Comparison of ENCODE assay signal across 1 cellular context in genomic region chr20:10800288-10800687, GRCh38.
TF ChIP-seq lines count a peak whose summit lies in the region.

No MANE protein-coding gene starts in this region.

TF ChIP-seq in HepG2, 621 proteins besides CTCF, POLR2A, EP300 and RAD21 (continued from another document and continues in another):
- TF ChIP-seq MEF2D (CRISPR knock-in tag; IDR thresholded peaks at IDR 0.05) (no peak), TEAD3 (CRISPR knock-in tag; optimal IDR thresholded peaks at IDR 0.05; ENCODE audit: borderline replicate concordance) (peak; percentile 66), ZNF280B (CRISPR knock-in tag; IDR thresholded peaks at IDR 0.05; ENCODE audit: borderline replicate concordance) (no peak), ARID2 (CRISPR knock-in tag; IDR thresholded peaks at IDR 0.05; ENCODE audit: borderline replicate concordance) (no peak), MYC (CRISPR knock-in tag; IDR thresholded peaks at IDR 0.05; ENCODE audit: borderline replicate concordance) (no peak), ZNF281 (CRISPR knock-in tag; IDR thresholded peaks at IDR 0.05; ENCODE audit: borderline replicate concordance) (0 out of 2 replicates have a peak, but pooled peaks have one; percentile 28), SKI (IDR thresholded peaks at IDR 0.05; ENCODE audit: partially characterized antibody) (peak; percentile 81), THAP7 (CRISPR knock-in tag; IDR thresholded peaks at IDR 0.05) (no peak), TAF1 (CRISPR knock-in tag; IDR thresholded peaks at IDR 0.05) (no peak), GATAD2A (CRISPR knock-in tag; IDR thresholded peaks at IDR 0.05) (peak; percentile 93), KLF16 (CRISPR knock-in tag; IDR thresholded peaks at IDR 0.05) (peak in 1 of 2 experiments; percentile 77; a peak in 2 of 4 replicates), JUN (CRISPR knock-in tag; IDR thresholded peaks at IDR 0.05) (no peak), XRCC5 (optimal IDR thresholded peaks at IDR 0.05; ENCODE audit: low read length) (no peak), ZBTB7A (CRISPR knock-in tag; IDR thresholded peaks at IDR 0.05) (no peak), FOXA3 (CRISPR knock-in tag; IDR thresholded peaks at IDR 0.05) (peak; percentile 97), ONECUT2 (CRISPR knock-in tag; IDR thresholded peaks at IDR 0.05) (no peak), ASH2L (IDR thresholded peaks at IDR 0.05; ENCODE audit: insufficient read length, low read depth, low read length) (no peak), STAG1 (CRISPR knock-in tag; IDR thresholded peaks at IDR 0.05) (no peak), ZNF510 (CRISPR knock-in tag; IDR thresholded peaks at IDR 0.05; ENCODE audit: low read depth) (no peak), FIP1L1 (IDR thresholded peaks at IDR 0.05; ENCODE audit: borderline replicate concordance, insufficient read depth, low read depth, low read length) (no peak), ZMAT3 (CRISPR knock-in tag; conservative IDR thresholded peaks at IDR 0.05) (no peak), ZXDC (CRISPR knock-in tag; IDR thresholded peaks at IDR 0.05) (no peak), ZNF280D (CRISPR knock-in tag; IDR thresholded peaks at IDR 0.05) (no peak), NR3C1 (CRISPR knock-in tag; IDR thresholded peaks at IDR 0.05) (no peak), PAWR (CRISPR knock-in tag; IDR thresholded peaks at IDR 0.05; ENCODE audit: borderline replicate concordance) (no peak), ZNF430 (CRISPR knock-in tag; IDR thresholded peaks at IDR 0.05) (no peak), KAT2B (IDR thresholded peaks at IDR 0.05; ENCODE audit: borderline replicate concordance, low read depth, low read length) (no peak), GLI4 (CRISPR knock-in tag; IDR thresholded peaks at IDR 0.05; ENCODE audit: borderline replicate concordance) (no peak), ZNF251 (CRISPR knock-in tag; IDR thresholded peaks at IDR 0.05) (no peak), NPAS2 (CRISPR knock-in tag; IDR thresholded peaks at IDR 0.05; ENCODE audit: borderline replicate concordance) (no peak), ARID3A (IDR thresholded peaks at IDR 0.05; ENCODE audit: low read depth, low read length) (peak; percentile 71; the same call in 1 of the 2 replicates), ZNF24 (IDR thresholded peaks at IDR 0.05) (no peak), ZUFSP (CRISPR knock-in tag; IDR thresholded peaks at IDR 0.05; ENCODE audit: borderline replicate concordance) (no peak), MNT (IDR thresholded peaks at IDR 0.05) (no peak), GRHL1 (CRISPR knock-in tag; conservative IDR thresholded peaks at IDR 0.05) (no peak), NFE2L2 (IDR thresholded peaks at IDR 0.05; ENCODE audit: low read length) (no peak), GTF2F1 (IDR thresholded peaks at IDR 0.05; ENCODE audit: low read length) (no peak), ZNF33A (CRISPR knock-in tag; IDR thresholded peaks at IDR 0.05; ENCODE audit: borderline replicate concordance) (no peak), REXO4 (CRISPR knock-in tag; IDR thresholded peaks at IDR 0.05; ENCODE audit: borderline replicate concordance) (no peak), CENPBD1 (CRISPR knock-in tag; IDR thresholded peaks at IDR 0.05; ENCODE audit: borderline replicate concordance, low read depth) (no peak), ZNF253 (CRISPR knock-in tag; IDR thresholded peaks at IDR 0.05; ENCODE audit: borderline replicate concordance) (no peak), ATF7 (IDR thresholded peaks at IDR 0.05) (no peak), ATF7 (CRISPR knock-in tag; IDR thresholded peaks at IDR 0.05) (no peak), TSC22D2 (CRISPR knock-in tag; IDR thresholded peaks at IDR 0.05; ENCODE audit: borderline replicate concordance) (no peak), ZSCAN9 (CRISPR knock-in tag; IDR thresholded peaks at IDR 0.05; ENCODE audit: borderline replicate concordance) (no peak), ZNF496 (CRISPR knock-in tag; IDR thresholded peaks at IDR 0.05; ENCODE audit: insufficient replicate concordance) (no peak)
